Comparison of ENCODE assay signal across 14 cellular contexts in genomic region chr7:37445064-37445723, GRCh38. TPM values are rescaled to one million over a fixed set of nuclear protein-coding genes. Genes with fewer than 3 reads are reported as not detected.
A peak's percentile ranks its signal among the peaks of the same experiment; 100 is the strongest.
DNase-seq lines count a peak whose midpoint lies in the region; ATAC-seq and TF ChIP-seq lines count a peak whose summit lies in the region.
"Had no signal": no experiment of that assay in that cellular context is flagged by ENCODE, and none has a peak within 500 bp of the region (broad histone marks: within the 10 kb centered on the region; RNA-seq: fewer than 3 reads in every experiment).

No MANE protein-coding gene starts in this region.

- H3K27me3 Mint-ChIP-seq in activated CD4-positive, alpha-beta T cell treated with anti-CD3 and anti-CD28 coated beads for 36 hours = no peaks in the 10 kb centered on the region
- peaks cover 47% of the 10 kb centered on the region for H3K27me3 Mint-ChIP-seq in nephron progenitor cell (ENCODE audit: low read depth, poor library complexity)
- peaks cover 13% of the 10 kb centered on the region for H3K27me3 Mint-ChIP-seq in neural progenitor cell (ENCODE audit: insufficient read depth, low read depth)

- no peaks in the 10 kb centered on the region for H4K20me1 ChIP-seq in neural progenitor cell (ENCODE audit: low read depth)

- intact Hi-C loops in activated CD4-positive, alpha-beta T cell treated with anti-CD3 and anti-CD28 coated beads for 36 hours (cut with DNase I, micrococcal nuclease) = loop anchor here (5.0 to 10.0 kb wide), 4 partner anchors 52 to 920 kb away; partner anchors contain the start of genes AOAH (in 1 of the 2) and STARD3NL (in 1 of the 2)
- intact Hi-C loops in colonic mucosa (cut with DNase I) = no loop called here

- DNase-seq in activated CD4-positive, alpha-beta T cell treated with anti-CD3 and anti-CD28 coated beads for 36 hours = peak; percentile 33
- DNase-seq in activated CD4-positive, alpha-beta T cell treated with anti-CD3 and anti-CD28 coated beads, Interleukin-2, amount 50 U/mL, for 48 hours = no peak
- DNase-seq in MV-4-11 (lab: John Stamatoyannopoulos, UW) = peak; percentile 94
- no peak for DNase-seq in colonic mucosa
- DNase-seq in pons (ENCODE audit: low spot score) = peak; percentile 79
- DNase-seq in foreskin fibroblast = no peak
- DNase-seq in nephron progenitor cell = no peak
- no peak for DNase-seq in neural progenitor cell (ENCODE audit: low spot score)
- DNase-seq: erythroblast, GM23248, KG1, left ventricle myocardium superior, NCI-H1694, NCI-H526 treated with DMSO at 0.1 percent for 48 hours had no signal

- no peaks in the 10 kb centered on the region for H3K9me3 Mint-ChIP-seq in activated CD4-positive, alpha-beta T cell treated with anti-CD3 and anti-CD28 coated beads for 36 hours (ENCODE audit: low read depth)
- H3K9me3 Mint-ChIP-seq in nephron progenitor cell (no peaks in the 10 kb centered on the region), neural progenitor cell (no peaks in the 10 kb centered on the region)

- H3K79me2 ChIP-seq in neural progenitor cell (ENCODE audit: low read depth) = peaks cover 7% of the 10 kb centered on the region

- H3K27ac ChIP-seq in colonic mucosa = peak overlapping the region; percentile 27
- no peak overlapping the region for H3K27ac ChIP-seq in neural progenitor cell
- H3K27ac ChIP-seq: GM23248 had no signal

- CTCF ChIA-PET in activated CD4-positive, alpha-beta T cell treated with anti-CD3 and anti-CD28 coated beads for 36 hours (lab: Charles Lee) = interaction anchor here (0.7 to 4.1 kb wide), 5 partner anchors 8 to 896 kb away, joined by 3 to 33 read pairs (median 6); no protein-coding TSS in a partner anchor

- peaks cover 22% of the 10 kb centered on the region for H3F3A ChIP-seq in neural progenitor cell (ENCODE audit: low read depth)

- H3K4me3 ChIP-seq in colonic mucosa = no peak overlapping the region
- no peak overlapping the region for H3K4me3 ChIP-seq in foreskin fibroblast (ENCODE audit: low read depth in 1 of 2, low read length in 2 of 2)
- H3K4me3 ChIP-seq in neural progenitor cell = no peak overlapping the region
- H3K4me3 ChIP-seq: GM23248 had no signal

- H2AFZ ChIP-seq in neural progenitor cell (replicated peaks) = no peak overlapping the region
- H2AFZ ChIP-seq: GM23248 had no signal

- TF ChIP-seq CTCF in colonic mucosa (IDR thresholded peaks at IDR 0.05) = no peak
- no peak for TF ChIP-seq CTCF in foreskin fibroblast (IDR thresholded peaks at IDR 0.05; ENCODE audit: low read depth, low read length)
- TF ChIP-seq CTCF in nephron progenitor cell (IDR thresholded peaks at IDR 0.05) = no peak
- TF ChIP-seq CTCF in neural progenitor cell (IDR thresholded peaks at IDR 0.05) = no peak

- POLR2A ChIA-PET in activated CD4-positive, alpha-beta T cell treated with anti-CD3 and anti-CD28 coated beads for 36 hours (lab: Charles Lee) = interaction anchor here (0.9 kb wide), 1 partner anchor 102 kb away, joined by 3 read pairs; no protein-coding TSS in a partner anchor

- peak overlapping the region; percentile 98 for H3K27ac Mint-ChIP-seq in activated CD4-positive, alpha-beta T cell treated with anti-CD3 and anti-CD28 coated beads for 36 hours
- no peak overlapping the region for H3K27ac Mint-ChIP-seq in nephron progenitor cell
- no peak overlapping the region for H3K27ac Mint-ChIP-seq in neural progenitor cell

- no peaks in the 10 kb centered on the region for H3K36me3 ChIP-seq in colonic mucosa
- H3K36me3 ChIP-seq in neural progenitor cell = no peaks in the 10 kb centered on the region

- H3K9ac ChIP-seq in colonic mucosa (ENCODE audit: low read depth in 2 of 2, low read length in 2 of 2) (no peak overlapping the region), neural progenitor cell (no peak overlapping the region)
- H3K9ac ChIP-seq: GM23248 had no signal

- peaks cover 12% of the 10 kb centered on the region for H3K27me3 ChIP-seq in colonic mucosa
- peaks cover 20% of the 10 kb centered on the region for H3K27me3 ChIP-seq in neural progenitor cell

- no peak overlapping the region for H3K4me2 ChIP-seq in neural progenitor cell

- no peaks in the 10 kb centered on the region for H3K9me3 ChIP-seq in colonic mucosa
- no peaks in the 10 kb centered on the region for H3K9me3 ChIP-seq in neural progenitor cell (ENCODE audit: low read depth)

- peaks cover 83% of the 10 kb centered on the region for H3K4me1 Mint-ChIP-seq in activated CD4-positive, alpha-beta T cell treated with anti-CD3 and anti-CD28 coated beads for 36 hours
- H3K4me1 Mint-ChIP-seq in nephron progenitor cell = peaks cover 42% of the 10 kb centered on the region
- peaks cover 38% of the 10 kb centered on the region for H3K4me1 Mint-ChIP-seq in neural progenitor cell

- peak overlapping the region; percentile 3 for H3K4me3 Mint-ChIP-seq in activated CD4-positive, alpha-beta T cell treated with anti-CD3 and anti-CD28 coated beads for 36 hours
- no peak overlapping the region for H3K4me3 Mint-ChIP-seq in nephron progenitor cell
- H3K4me3 Mint-ChIP-seq in neural progenitor cell = no peak overlapping the region

- ATAC-seq in activated CD4-positive, alpha-beta T cell treated with anti-CD3 and anti-CD28 coated beads for 36 hours = no peak
- ATAC-seq: left ventricle myocardium superior had no signal

- H3K4me1 ChIP-seq in colonic mucosa = no peaks in the 10 kb centered on the region
- H3K4me1 ChIP-seq in neural progenitor cell = peaks cover 26% of the 10 kb centered on the region

- peaks cover 28% of the 10 kb centered on the region for H3K36me3 Mint-ChIP-seq in activated CD4-positive, alpha-beta T cell treated with anti-CD3 and anti-CD28 coated beads for 36 hours (ENCODE audit: low read depth)
- H3K36me3 Mint-ChIP-seq in nephron progenitor cell (ENCODE audit: low read depth) (no peaks in the 10 kb centered on the region), neural progenitor cell (peaks cover 6% of the 10 kb centered on the region)

RNA-seq across cellular contexts. Expression of gene ELMO1, which starts 3.5 kb away (rescaled TPM):
- 100 to 1,000 TPM in 1 of 2 experiments, 10 to 100 TPM in 1; 96.2 to 173 TPM for total RNA-seq in activated CD4-positive, alpha-beta T cell treated with anti-CD3 and anti-CD28 coated beads for 36 hours
- 1 to 10 TPM; 4.2 to 4.7 TPM for total RNA-seq in colonic mucosa
- total RNA-seq in neural progenitor cell (ENCODE audit: low replicate concordance) = 22.0 and 27.0 TPM in 2 replicates
- total RNA-seq: GM23248 had no signal

Comparison
In these comparisons a context has a peak if more than half of its experiments do, and no peak if none do; other contexts are left out.
1. DNase-seq: peak in activated CD4-positive, alpha-beta T cell treated with anti-CD3 and anti-CD28 coated beads for 36 hours (single experiment), MV-4-11 (single experiment) and pons (single experiment); none in activated CD4-positive, alpha-beta T cell treated with anti-CD3 and anti-CD28 coated beads, Interleukin-2, amount 50 U/mL, for 48 hours (0 of 2), colonic mucosa (single experiment), foreskin fibroblast (0 of 2), nephron progenitor cell (single experiment) and neural progenitor cell (single experiment).